ENCODE assay signal across 10 cellular contexts in genomic region chr13:110305949-110306339, GRCh38. TPM values are rescaled to one million over a fixed set of nuclear protein-coding genes. Genes with fewer than 3 reads are reported as not detected.
DNase-seq lines count a peak whose midpoint lies in the region; ATAC-seq, FAIRE-seq and TF ChIP-seq lines count a peak whose summit lies in the region.
"Had no signal": no experiment of that assay in that cellular context is flagged by ENCODE, and none has a peak within 500 bp of the region (broad histone marks: within the 10 kb centered on the region; RNA-seq: fewer than 3 reads in every experiment).

No MANE protein-coding gene starts in this region.

- peaks cover 16% of the 10 kb centered on the region for H3K4me1 ChIP-seq in iPS-18a (ENCODE audit: control insufficient read depth, low read depth, low read length)
- H3K4me1 ChIP-seq in gastrocnemius medialis: peaks cover 7 to 17% of the 10 kb centered on the region in 2 donors

- FAIRE-seq in H54 (lab: Jason Lieb, UNC): peak; percentile 84

- no peaks in the 10 kb centered on the region for H3K9me3 ChIP-seq in iPS-18a (ENCODE audit: control insufficient read depth, low read depth, low read length)
- H3K9me3 ChIP-seq in gastrocnemius medialis: no peaks in the 10 kb centered on the region

- in situ Hi-C loops in astrocyte of the spinal cord (cut with HindIII; ENCODE audit: low sequenced_read_pairs): no loop called here
- in situ Hi-C loops in gastrocnemius medialis (cut with MboI; ENCODE audit: low sequenced_read_pairs in 4 of 4): loop anchor here in 1 of 4 donors (10.0 kb wide), 1 partner anchor 109 kb away; no protein-coding TSS in a partner anchor

- H3K4me3 ChIP-seq in astrocyte of the spinal cord (ENCODE audit: low read depth, low read length) (peak overlapping the region; percentile 77), iPS-18a (ENCODE audit: low read length) (peak overlapping the region; percentile 85), gastrocnemius medialis (peak overlapping the region; percentile 64 to 78 (median 73))

- ATAC-seq in gastrocnemius medialis: no peak
- no peak for ATAC-seq in HG03196 (IDR thresholded peaks at IDR 0.05; ENCODE audit: unreplicated experiment)
- ATAC-seq in HG02852 (IDR thresholded peaks at IDR 0.05; ENCODE audit: unreplicated experiment): no peak

- peaks cover 35% of the 10 kb centered on the region for H3K27me3 ChIP-seq in iPS-18a (ENCODE audit: control insufficient read depth, insufficient read depth, low read length)
- H3K27me3 ChIP-seq in gastrocnemius medialis: peaks cover 16 to 49% (median 35%) of the 10 kb centered on the region in 3 donors

- TF ChIP-seq CTCF in astrocyte of the spinal cord (IDR thresholded peaks at IDR 0.05; ENCODE audit: low read depth, low read length): no peak
- TF ChIP-seq CTCF in gastrocnemius medialis (IDR thresholded peaks at IDR 0.05 in 4 of 5, conservative IDR thresholded peaks at IDR 0.05 in 1 of 5): no peak

- intact Hi-C loops in gastrocnemius medialis (cut with DNase I; ENCODE audit: low total_unique reads): loop anchor here (5.0 kb wide), 1 partner anchor 91 kb away; no protein-coding TSS in a partner anchor

- peaks cover 5% of the 10 kb centered on the region for H3K36me3 ChIP-seq in iPS-18a (ENCODE audit: control insufficient read depth, low read depth, low read length)
- no peaks in the 10 kb centered on the region for H3K36me3 ChIP-seq in gastrocnemius medialis

- TF ChIP-seq POLR2A in H54 (IDR thresholded peaks at IDR 0.05; ENCODE audit: low read depth, low read length): no peak
- TF ChIP-seq POLR2A in gastrocnemius medialis (IDR thresholded peaks at IDR 0.05): no peak

- H3K9ac ChIP-seq in iPS-18a (ENCODE audit: low read length): peak overlapping the region; percentile 8

- DNase-seq in H54 (ENCODE audit: insufficient read length, low spot score) (no peak), astrocyte of the spinal cord (ENCODE audit: low read depth, low spot score) (no peak), gastrocnemius medialis (no peak), OCI-M2 (lab: John Stamatoyannopoulos, UW; ENCODE audit: unreplicated experiment) (no peak), NCI-H2196 (lab: John Stamatoyannopoulos, UW; ENCODE audit: unreplicated experiment) (no peak)
- DNase-seq: NCI-H187 treated with DMSO at 0.1 percent for 48 hours had no signal

- no peak overlapping the region for H3K27ac ChIP-seq in iPS-18a (ENCODE audit: low read length)
- peak overlapping the region; percentile 84 to 88 (median 86) for H3K27ac ChIP-seq in gastrocnemius medialis
- H3K27ac ChIP-seq: VCaP had no signal

RNA-seq across cellular contexts. Expression of gene COL4A1, which starts 1.0 kb away (rescaled TPM):
- total RNA-seq in gastrocnemius medialis: 100 to 1,000 TPM in 3 of 4 donors, 10 to 100 TPM in 1; 60.5 to 127 (median 120) TPM

RNA-seq across cellular contexts. Expression of gene COL4A2, which starts 1.1 kb away (rescaled TPM):
- 10 to 100 TPM; 51.2 to 85.8 (median 70.5) TPM for total RNA-seq in gastrocnemius medialis
